ENCODE assay signal across 1 cellular context in genomic region chr19:38700350-38700932, GRCh38.
TF ChIP-seq lines count a peak whose summit lies in the region.

No MANE protein-coding gene starts in this region.

TF ChIP-seq in SK-N-SH, 30 proteins besides CTCF, POLR2A, EP300 and RAD21:
- no peak for TF ChIP-seq GABPA (IDR thresholded peaks at IDR 0.05; ENCODE audit: low read depth)
- no peak for TF ChIP-seq YY1 (IDR thresholded peaks at IDR 0.05; ENCODE audit: low read depth)
- no peak for TF ChIP-seq PBX3 (IDR thresholded peaks at IDR 0.05)
- TF ChIP-seq FOXM1 (IDR thresholded peaks at IDR 0.05; ENCODE audit: low read depth): no peak
- no peak for TF ChIP-seq FOXJ3 (CRISPR knock-in tag; IDR thresholded peaks at IDR 0.05)
